ENCODE assay signal across 8 cellular contexts in the genomic region with DNA sequence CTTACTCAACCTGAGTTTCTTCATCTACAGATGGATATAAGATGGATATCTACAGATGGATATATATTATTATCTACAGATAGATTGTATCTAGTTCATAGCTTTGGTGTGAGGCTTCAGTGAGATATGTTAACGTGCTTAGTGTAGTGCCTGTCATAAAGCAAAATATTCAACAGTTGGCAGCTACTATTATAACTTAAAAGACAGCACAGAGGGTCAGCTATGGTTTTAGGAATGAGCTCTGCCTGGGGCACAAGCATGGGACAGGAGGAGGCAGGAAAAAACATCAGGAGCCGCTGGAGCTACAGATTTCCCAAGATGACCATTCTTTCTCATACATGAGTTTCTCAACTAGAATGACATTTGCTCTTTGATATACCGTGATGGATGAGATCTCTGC. TPM values are rescaled to one million over a fixed set of nuclear protein-coding genes. Genes with fewer than 3 reads are reported as not detected.
DNase-seq lines count a peak whose midpoint lies in the region; ATAC-seq and TF ChIP-seq lines count a peak whose summit lies in the region.
"Had no signal": no experiment of that assay in that cellular context is flagged by ENCODE, and none has a peak within 500 bp of the region (broad histone marks: within the 10 kb centered on the region; RNA-seq: fewer than 3 reads in every experiment).

No MANE protein-coding gene starts in this region.

- H3K27ac ChIP-seq in KOPT-K1 (ENCODE audit: low read depth, low read length, poor library complexity, severe bottlenecking): peak overlapping the region; percentile 43

- H3K36me3 Mint-ChIP-seq in central memory CD8-positive, alpha-beta T cell (ENCODE audit: insufficient read depth): peaks cover 12% of the 10 kb centered on the region
- H3K36me3 Mint-ChIP-seq in osteocyte (ENCODE audit: unreplicated experiment): peaks cover 5% of the 10 kb centered on the region

- peak overlapping the region; percentile 84 for H3K4me3 Mint-ChIP-seq in central memory CD8-positive, alpha-beta T cell
- H3K4me3 Mint-ChIP-seq in osteocyte (ENCODE audit: unreplicated experiment): peak overlapping the region; percentile 85

- H3K9me3 ChIP-seq in KOPT-K1 (ENCODE audit: insufficient read depth, low read length, poor library complexity, severe bottlenecking): no peaks in the 10 kb centered on the region

- no peak for ATAC-seq in central memory CD8-positive, alpha-beta T cell (replicated peaks; ENCODE audit: extremely low read depth, poor library complexity, severe bottlenecking)
- ATAC-seq in GM18861 (IDR thresholded peaks at IDR 0.05; ENCODE audit: unreplicated experiment): no peak

- H3K27ac Mint-ChIP-seq in central memory CD8-positive, alpha-beta T cell (ENCODE audit: low read depth): no peak overlapping the region
- H3K27ac Mint-ChIP-seq in osteocyte (ENCODE audit: unreplicated experiment): no peak overlapping the region

- no peak for TF ChIP-seq CTCF in osteocyte (IDR thresholded peaks at IDR 0.05)

- no peaks in the 10 kb centered on the region; the same call in 1 of the 2 replicates for H3K36me3 ChIP-seq in KOPT-K1 (ENCODE audit: insufficient read depth, low read length)

- H3K9me3 Mint-ChIP-seq in central memory CD8-positive, alpha-beta T cell: no peaks in the 10 kb centered on the region
- no peaks in the 10 kb centered on the region for H3K9me3 Mint-ChIP-seq in osteocyte (ENCODE audit: unreplicated experiment)

- H3K4me1 Mint-ChIP-seq in central memory CD8-positive, alpha-beta T cell: peaks cover 21% of the 10 kb centered on the region
- H3K4me1 Mint-ChIP-seq in osteocyte (ENCODE audit: unreplicated experiment): peaks cover 23% of the 10 kb centered on the region

- no peaks in the 10 kb centered on the region for H3K27me3 Mint-ChIP-seq in central memory CD8-positive, alpha-beta T cell
- peaks cover 22% of the 10 kb centered on the region for H3K27me3 Mint-ChIP-seq in osteocyte (ENCODE audit: unreplicated experiment)

- DNase-seq in central memory CD8-positive, alpha-beta T cell (ENCODE audit: low spot score in 2 of 2): no peak
- DNase-seq in osteocyte (ENCODE audit: extremely low spot score, unreplicated experiment) (no peak), SW 1271 (lab: John Stamatoyannopoulos, UW) (no peak), NOMO-1 treated with dmso at 0.1 percent for 144 hours (lab: John Stamatoyannopoulos, UW; ENCODE audit: unreplicated experiment) (no peak)
- DNase-seq: activated CD8-positive, alpha-beta memory T cell treated with anti-CD3 and anti-CD28 coated beads, Interleukin-2, amount 50 U/mL, for 4 hours; stimulated activated CD4-positive, alpha-beta T cell treated with anti-CD3 and anti-CD28 coated beads, Interleukin-4, amount 100 ng/mL, for 1 hour had no signal

RNA-seq across cellular contexts. Expression of gene CYB5R1, which starts 1.3 kb away (rescaled TPM):
- total RNA-seq in osteocyte: 50.3 and 55.6 TPM in 2 replicates

RNA-seq across cellular contexts. Expression of gene ADIPOR1, which starts 10.2 kb away (rescaled TPM):
- 72.3 and 77.0 TPM in 2 replicates for total RNA-seq in osteocyte

RNA-seq across cellular contexts. Expression of gene TMEM183A, which starts 38.8 kb away (rescaled TPM):
- 59.6 and 65.9 TPM in 2 replicates for total RNA-seq in osteocyte

RNA-seq across cellular contexts. Expression of gene KLHL12, which starts 41.3 kb away (rescaled TPM):
- total RNA-seq in osteocyte: 24.2 and 26.2 TPM in 2 replicates

RNA-seq across cellular contexts. Expression of gene PPFIA4, which starts 57.9 kb away (rescaled TPM):
- 0.63 and 1.4 TPM in 2 replicates for total RNA-seq in osteocyte
